ENCODE assay signal across 10 cellular contexts in the genomic region with DNA sequence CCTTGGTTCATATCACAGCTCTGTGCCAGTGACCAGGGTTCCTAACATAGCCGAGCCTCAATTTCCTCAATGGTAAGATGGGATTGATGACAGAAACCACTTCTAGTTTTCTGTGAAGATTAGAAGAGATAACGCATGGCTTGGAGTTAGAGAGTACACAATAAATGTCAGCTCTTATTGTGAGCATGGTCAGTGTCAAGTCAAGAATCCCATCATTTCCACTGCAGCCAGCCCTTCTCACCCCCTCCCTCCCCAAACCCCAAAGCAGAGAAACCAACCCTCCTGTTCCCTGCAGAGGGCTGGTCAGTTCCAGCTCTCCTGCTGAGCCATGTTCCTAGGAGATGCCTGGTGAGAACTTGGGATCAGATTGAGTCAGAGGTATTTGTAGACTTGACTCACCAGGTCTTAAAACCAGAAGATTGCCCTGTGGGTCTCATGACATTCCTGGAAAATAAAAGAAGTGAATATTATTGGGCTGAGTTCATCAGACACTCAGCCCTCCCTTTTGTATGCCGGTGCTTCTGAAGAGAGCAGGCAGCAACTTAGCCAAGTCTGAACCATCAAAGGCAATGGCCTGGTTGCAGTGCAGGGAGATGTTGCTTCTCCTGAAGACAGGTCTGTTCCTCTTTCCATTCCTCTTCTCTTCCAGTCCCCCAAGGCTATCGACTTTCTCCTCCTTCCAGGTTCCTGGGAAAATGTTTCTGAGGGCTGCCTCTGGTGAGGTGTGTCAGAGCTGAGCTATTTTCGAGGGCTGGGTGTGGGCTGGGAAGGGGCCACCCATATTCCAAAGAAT.
A peak's percentile ranks its signal among the peaks of the same experiment; 100 is the strongest.
DNase-seq lines count a peak whose midpoint lies in the region; ATAC-seq, FAIRE-seq and TF ChIP-seq lines count a peak whose summit lies in the region.
"Had no signal": no experiment of that assay in that cellular context is flagged by ENCODE, and none has a peak within 500 bp of the region (broad histone marks: within the 10 kb centered on the region; RNA-seq: fewer than 3 reads in every experiment).

No MANE protein-coding gene starts in this region.

- 21% methylated on average over 5 of the region's 5 CpGs for WGBS in smooth muscle cell (ENCODE audit: low lambda C conversion rate)

- peak overlapping the region; percentile 95 for H3K27ac ChIP-seq in SJSA1
- H3K27ac ChIP-seq in smooth muscle cell (ENCODE audit: low read depth), result peak overlapping the region; percentile 97

- H3K4me1 ChIP-seq in SJSA1 (replicated peaks), result peaks cover 55% of the 10 kb centered on the region
- H3K4me1 ChIP-seq in smooth muscle cell (ENCODE audit: low read depth), result peaks cover 6% of the 10 kb centered on the region

- H3F3A ChIP-seq in smooth muscle cell (ENCODE audit: low read depth), result no peaks in the 10 kb centered on the region

- no peaks in the 10 kb centered on the region for H3K36me3 ChIP-seq in SJSA1
- H3K36me3 ChIP-seq in smooth muscle cell (ENCODE audit: low read depth), result no peaks in the 10 kb centered on the region

- peak overlapping the region; percentile 68 for H3K4me2 ChIP-seq in smooth muscle cell

- no peaks in the 10 kb centered on the region for H3K79me2 ChIP-seq in smooth muscle cell (ENCODE audit: low read depth)

- H4K20me1 ChIP-seq in smooth muscle cell (ENCODE audit: low read depth), result no peaks in the 10 kb centered on the region

- DNase-seq in H54 (ENCODE audit: insufficient read length, low spot score) (peak; percentile 98), SJSA1 (ENCODE audit: low read depth in 1 of 2, low spot score in 2 of 2) (peak; percentile 93 to 99), fibroblast of peridontal ligament (ENCODE audit: extremely low read depth) (peak; percentile 99), smooth muscle cell (lab: John Stamatoyannopoulos, UW; ENCODE audit: unreplicated experiment) (no peak), activated gamma-delta T cell treated with Interleukin-2 at 50 U/mL for 16 hours (no peak)
- DNase-seq: activated gamma-delta T cell; effector CD4-positive, alpha-beta T cell; NCI-H774 had no signal

- ATAC-seq in GM18519 (IDR thresholded peaks at IDR 0.05; ENCODE audit: low FRiP score, unreplicated experiment) (no peak), GM19395 (IDR thresholded peaks at IDR 0.05; ENCODE audit: unreplicated experiment) (no peak)

- TF ChIP-seq POLR2A in H54 (IDR thresholded peaks at IDR 0.05; ENCODE audit: low read depth, low read length), result no peak

- TF ChIP-seq CTCF in smooth muscle cell (IDR thresholded peaks at IDR 0.05; ENCODE audit: borderline replicate concordance, insufficient read depth, poor library complexity, severe bottlenecking), result no peak

- FAIRE-seq in H54 (lab: Jason Lieb, UNC), result peak; percentile 81

- no peak overlapping the region for H2AFZ ChIP-seq in smooth muscle cell (ENCODE audit: low read depth)

- H3K27me3 ChIP-seq in SJSA1 (replicated peaks) (no peaks in the 10 kb centered on the region), smooth muscle cell (ENCODE audit: low read depth) (no peaks in the 10 kb centered on the region)

- no peak overlapping the region for H3K4me3 ChIP-seq in SJSA1
- no peak overlapping the region for H3K4me3 ChIP-seq in smooth muscle cell

- no peaks in the 10 kb centered on the region for H3K9me3 ChIP-seq in SJSA1 (replicated peaks)
- no peaks in the 10 kb centered on the region for H3K9me3 ChIP-seq in smooth muscle cell (replicated peaks; ENCODE audit: low read depth)

- peak overlapping the region; percentile 70 for H3K9ac ChIP-seq in smooth muscle cell (ENCODE audit: low read depth)

Comparison
In these comparisons a context has a peak if more than half of its experiments do, and no peak if none do; other contexts are left out.
1. DNase-seq: peak in H54 (single experiment), SJSA1 (2 of 2) and fibroblast of peridontal ligament (single experiment); none in smooth muscle cell (single experiment) and activated gamma-delta T cell treated with Interleukin-2 at 50 U/mL for 16 hours (single experiment).